ENCODE assay signal across 25 cellular contexts in genomic region chr5:177612215-177612673, GRCh38. TPM values are rescaled to one million over a fixed set of nuclear protein-coding genes. Genes with fewer than 3 reads are reported as not detected.
DNase-seq lines count a peak whose midpoint lies in the region; ATAC-seq and TF ChIP-seq lines count a peak whose summit lies in the region.
"Had no signal": no experiment of that assay in that cellular context is flagged by ENCODE, and none has a peak within 500 bp of the region (broad histone marks: within the 10 kb centered on the region; RNA-seq: fewer than 3 reads in every experiment).

No MANE protein-coding gene starts in this region.

- intact Hi-C loops in activated CD4-positive, alpha-beta T cell treated with anti-CD3 and anti-CD28 coated beads, Interleukin-2, amount 10 ng/mL, durations not matched to agents 24 days and 14 days (cut with micrococcal nuclease): no loop called here
- intact Hi-C loops in Calu3 (cut with micrococcal nuclease; ENCODE audit: unreplicated experiment): no loop called here
- intact Hi-C loops in activated CD8-positive, alpha-beta T cell treated with anti-CD3 and anti-CD28 coated beads for 36 hours (cut with micrococcal nuclease): no loop called here

- POLR2A ChIA-PET in activated CD4-positive, alpha-beta T cell treated with anti-CD3 and anti-CD28 coated beads, Interleukin-2, amount 10 ng/mL, durations not matched to agents 7 days and 5 days (lab: Charles Lee): no interaction called here
- POLR2A ChIA-PET in activated CD8-positive, alpha-beta T cell treated with anti-CD3 and anti-CD28 coated beads for 36 hours (lab: Charles Lee): no interaction called here

- peak overlapping the region; percentile 51 for H3K27ac Mint-ChIP-seq in activated CD4-positive, alpha-beta T cell treated with anti-CD3 and anti-CD28 coated beads, Interleukin-2, amount 10 ng/mL, durations not matched to agents 7 days and 5 days
- no peak overlapping the region for H3K27ac Mint-ChIP-seq in activated CD4-positive, alpha-beta T cell treated with anti-CD3 and anti-CD28 coated beads, Interleukin-2, amount 10 ng/mL, durations not matched to agents 24 days and 14 days
- H3K27ac Mint-ChIP-seq in Calu3 (ENCODE audit: unreplicated experiment) (peak overlapping the region; percentile 19), nephron progenitor cell (peak overlapping the region; percentile 73)
- peak overlapping the region; percentile 30 for H3K27ac Mint-ChIP-seq in activated CD8-positive, alpha-beta T cell treated with anti-CD3 and anti-CD28 coated beads for 36 hours
- H3K27ac Mint-ChIP-seq: nephron; T-helper 2 cell treated with Interferon-gamma antibody and Interleukin-4, amounts not matched to agents 5 μg/mL and 100 μg/mL, for 36 hours had no signal

- no peak for ATAC-seq in activated CD8-positive, alpha-beta T cell treated with anti-CD3 and anti-CD28 coated beads for 36 hours
- ATAC-seq: left ventricle myocardium superior, Right ventricle myocardium inferior had no signal

- H3K4me1 Mint-ChIP-seq in activated CD4-positive, alpha-beta T cell treated with anti-CD3 and anti-CD28 coated beads, Interleukin-2, amount 10 ng/mL, durations not matched to agents 7 days and 5 days: peaks cover 6% of the 10 kb centered on the region
- no peaks in the 10 kb centered on the region for H3K4me1 Mint-ChIP-seq in activated CD4-positive, alpha-beta T cell treated with anti-CD3 and anti-CD28 coated beads, Interleukin-2, amount 10 ng/mL, durations not matched to agents 24 days and 14 days
- H3K4me1 Mint-ChIP-seq in Calu3 (ENCODE audit: low read depth, unreplicated experiment): no peaks in the 10 kb centered on the region
- peaks cover 2% of the 10 kb centered on the region for H3K4me1 Mint-ChIP-seq in activated CD8-positive, alpha-beta T cell treated with anti-CD3 and anti-CD28 coated beads for 36 hours (ENCODE audit: low read depth)
- peaks cover 9% of the 10 kb centered on the region for H3K4me1 Mint-ChIP-seq in nephron progenitor cell
- H3K4me1 Mint-ChIP-seq: nephron had no signal

- peaks cover 3% of the 10 kb centered on the region for H3K36me3 Mint-ChIP-seq in activated CD4-positive, alpha-beta T cell treated with anti-CD3 and anti-CD28 coated beads, Interleukin-2, amount 10 ng/mL, durations not matched to agents 7 days and 5 days (ENCODE audit: low read depth)
- H3K36me3 Mint-ChIP-seq in activated CD4-positive, alpha-beta T cell treated with anti-CD3 and anti-CD28 coated beads, Interleukin-2, amount 10 ng/mL, durations not matched to agents 24 days and 14 days (ENCODE audit: low read depth): peaks cover 11% of the 10 kb centered on the region
- peaks cover 37% of the 10 kb centered on the region for H3K36me3 Mint-ChIP-seq in Calu3 (ENCODE audit: insufficient read depth, unreplicated experiment)
- peaks cover 5% of the 10 kb centered on the region for H3K36me3 Mint-ChIP-seq in activated CD8-positive, alpha-beta T cell treated with anti-CD3 and anti-CD28 coated beads for 36 hours (ENCODE audit: low read depth)
- peaks cover 19% of the 10 kb centered on the region for H3K36me3 Mint-ChIP-seq in nephron progenitor cell (ENCODE audit: low read depth)

- TF ChIP-seq CTCF in Calu3 (IDR thresholded peaks at IDR 0.05; ENCODE audit: unreplicated experiment) (no peak), nephron progenitor cell (IDR thresholded peaks at IDR 0.05) (no peak)
- no peak for TF ChIP-seq CTCF in activated CD8-positive, alpha-beta T cell treated with anti-CD3 and anti-CD28 coated beads for 36 hours (IDR thresholded peaks at IDR 0.05)

- H3K27ac ChIP-seq in substantia nigra (ENCODE audit: low read depth, low read length, poor library complexity, severe bottlenecking): no peak overlapping the region
- H3K27ac ChIP-seq: sigmoid colon, upper lobe of left lung, VCaP had no signal

- H3K9me3 Mint-ChIP-seq in activated CD4-positive, alpha-beta T cell treated with anti-CD3 and anti-CD28 coated beads, Interleukin-2, amount 10 ng/mL, durations not matched to agents 7 days and 5 days: no peaks in the 10 kb centered on the region
- H3K9me3 Mint-ChIP-seq in activated CD4-positive, alpha-beta T cell treated with anti-CD3 and anti-CD28 coated beads, Interleukin-2, amount 10 ng/mL, durations not matched to agents 24 days and 14 days: no peaks in the 10 kb centered on the region
- H3K9me3 Mint-ChIP-seq in Calu3 (ENCODE audit: low read depth, unreplicated experiment): no peaks in the 10 kb centered on the region
- no peaks in the 10 kb centered on the region for H3K9me3 Mint-ChIP-seq in activated CD8-positive, alpha-beta T cell treated with anti-CD3 and anti-CD28 coated beads for 36 hours
- H3K9me3 Mint-ChIP-seq in nephron progenitor cell: no peaks in the 10 kb centered on the region
- H3K9me3 Mint-ChIP-seq: nephron; T-helper 2 cell treated with Interferon-gamma antibody and Interleukin-4, amounts not matched to agents 5 μg/mL and 100 μg/mL, for 36 hours had no signal

- BruUV-seq in Calu3 (replicated peaks; lab: Mats Ljungman, UMichigan): no TSS peak

- CTCF ChIA-PET in activated CD4-positive, alpha-beta T cell treated with anti-CD3 and anti-CD28 coated beads, Interleukin-2, amount 10 ng/mL, durations not matched to agents 7 days and 5 days (lab: Charles Lee): no interaction called here
- CTCF ChIA-PET in Calu3 (lab: Charles Lee): no interaction called here
- CTCF ChIA-PET in activated CD8-positive, alpha-beta T cell treated with anti-CD3 and anti-CD28 coated beads for 36 hours (lab: Charles Lee): no interaction called here

- DNase-seq in activated CD4-positive, alpha-beta T cell treated with anti-CD3 and anti-CD28 coated beads, Interleukin-2, amount 10 ng/mL, durations not matched to agents 7 days and 5 days: no peak
- DNase-seq in activated CD4-positive, alpha-beta T cell treated with anti-CD3 and anti-CD28 coated beads, Interleukin-2, amount 10 ng/mL, durations not matched to agents 24 days and 14 days: no peak
- DNase-seq in Calu3 (no peak), nephron progenitor cell (no peak), NCI-H82 (lab: John Stamatoyannopoulos, UW) (no peak), cerebellar cortex (ENCODE audit: low spot score) (no peak), substantia nigra (lab: John Stamatoyannopoulos, UW) (no peak)
- DNase-seq in activated CD8-positive, alpha-beta T cell treated with anti-CD3 and anti-CD28 coated beads for 36 hours: no peak
- DNase-seq: activated gamma-delta T cell treated with Interleukin-2 at 50 U/mL for 16 hours, Caco-2, DMS79 treated with DMSO at 0.1 percent for 48 hours, islet precursor cell, left ventricle myocardium superior, MG63, midbrain, NCI-H1417, NCI-H2081 treated with DMSO at 0.1 percent for 48 hours, NCI-H446, OCI-M1, sigmoid colon, upper lobe of left lung had no signal

- H3K27me3 Mint-ChIP-seq in activated CD4-positive, alpha-beta T cell treated with anti-CD3 and anti-CD28 coated beads, Interleukin-2, amount 10 ng/mL, durations not matched to agents 7 days and 5 days: no peaks in the 10 kb centered on the region
- H3K27me3 Mint-ChIP-seq in activated CD4-positive, alpha-beta T cell treated with anti-CD3 and anti-CD28 coated beads, Interleukin-2, amount 10 ng/mL, durations not matched to agents 24 days and 14 days: no peaks in the 10 kb centered on the region
- no peaks in the 10 kb centered on the region for H3K27me3 Mint-ChIP-seq in Calu3 (ENCODE audit: unreplicated experiment)
- no peaks in the 10 kb centered on the region for H3K27me3 Mint-ChIP-seq in activated CD8-positive, alpha-beta T cell treated with anti-CD3 and anti-CD28 coated beads for 36 hours
- peaks cover 3% of the 10 kb centered on the region for H3K27me3 Mint-ChIP-seq in nephron progenitor cell (ENCODE audit: low read depth, poor library complexity)

- no peak overlapping the region for H3K4me3 Mint-ChIP-seq in activated CD4-positive, alpha-beta T cell treated with anti-CD3 and anti-CD28 coated beads, Interleukin-2, amount 10 ng/mL, durations not matched to agents 7 days and 5 days
- no peak overlapping the region for H3K4me3 Mint-ChIP-seq in activated CD4-positive, alpha-beta T cell treated with anti-CD3 and anti-CD28 coated beads, Interleukin-2, amount 10 ng/mL, durations not matched to agents 24 days and 14 days
- no peak overlapping the region for H3K4me3 Mint-ChIP-seq in Calu3 (ENCODE audit: low read depth, unreplicated experiment)
- no peak overlapping the region for H3K4me3 Mint-ChIP-seq in activated CD8-positive, alpha-beta T cell treated with anti-CD3 and anti-CD28 coated beads for 36 hours
- H3K4me3 Mint-ChIP-seq in nephron progenitor cell: no peak overlapping the region
- H3K4me3 Mint-ChIP-seq: nephron; T-helper 2 cell treated with Interferon-gamma antibody and Interleukin-4, amounts not matched to agents 5 μg/mL and 100 μg/mL, for 36 hours had no signal

RNA-seq across cellular contexts. Expression of gene B4GALT7, which starts 12.3 kb away (rescaled TPM):
- 10 to 100 TPM; 20.3 to 20.5 TPM for total RNA-seq in activated CD4-positive, alpha-beta T cell treated with anti-CD3 and anti-CD28 coated beads, Interleukin-2, amount 10 ng/mL, durations not matched to agents 7 days and 5 days
- total RNA-seq in activated CD4-positive, alpha-beta T cell treated with anti-CD3 and anti-CD28 coated beads, Interleukin-2, amount 10 ng/mL, durations not matched to agents 24 days and 14 days: 26.5 and 27.7 TPM in 2 replicates
- total RNA-seq in Calu3 (2022): 48.8 and 55.7 TPM in 2 replicates
- total RNA-seq in activated CD8-positive, alpha-beta T cell treated with anti-CD3 and anti-CD28 coated beads for 36 hours: 10 to 100 TPM; 19.3 to 21.9 TPM

RNA-seq across cellular contexts. Expression of gene TMED9, which starts 20.2 kb away (rescaled TPM):
- total RNA-seq in activated CD4-positive, alpha-beta T cell treated with anti-CD3 and anti-CD28 coated beads, Interleukin-2, amount 10 ng/mL, durations not matched to agents 7 days and 5 days: 100 to 1,000 TPM in 1 of 2 experiments, 10 to 100 TPM in 1; 94.0 to 105 TPM
- total RNA-seq in activated CD4-positive, alpha-beta T cell treated with anti-CD3 and anti-CD28 coated beads, Interleukin-2, amount 10 ng/mL, durations not matched to agents 24 days and 14 days: 147 and 156 TPM in 2 replicates
- 275 and 294 TPM in 2 replicates for total RNA-seq in Calu3 (2022)
- 100 to 1,000 TPM; 118 to 120 TPM for total RNA-seq in activated CD8-positive, alpha-beta T cell treated with anti-CD3 and anti-CD28 coated beads for 36 hours

RNA-seq across cellular contexts. Expression of gene FAM193B, which starts 57.9 kb away (rescaled TPM):
- 100 to 1,000 TPM; 102 to 120 TPM for total RNA-seq in activated CD4-positive, alpha-beta T cell treated with anti-CD3 and anti-CD28 coated beads, Interleukin-2, amount 10 ng/mL, durations not matched to agents 7 days and 5 days
- 71.2 and 85.5 TPM in 2 replicates for total RNA-seq in activated CD4-positive, alpha-beta T cell treated with anti-CD3 and anti-CD28 coated beads, Interleukin-2, amount 10 ng/mL, durations not matched to agents 24 days and 14 days
- total RNA-seq in Calu3 (2022): 92.0 and 97.0 TPM in 2 replicates
- total RNA-seq in activated CD8-positive, alpha-beta T cell treated with anti-CD3 and anti-CD28 coated beads for 36 hours: 10 to 100 TPM; 71.4 to 76.7 TPM
